ENCODE assay signal across 1 cellular context in genomic region chr12:51915003-51915625, GRCh38.
TF ChIP-seq lines count a peak whose summit lies in the region.

No MANE protein-coding gene starts in this region.

TF ChIP-seq in K562, 482 proteins besides CTCF, POLR2A, EP300 and RAD21 (continues in another document):
- TF ChIP-seq SNRNP70 (optimal IDR thresholded peaks at IDR 0.05; ENCODE audit: low read depth, low read length) (no peak), E4F1 (CRISPR knock-in tag; IDR thresholded peaks at IDR 0.05; ENCODE audit: borderline replicate concordance) (no peak), SMARCA5 (IDR thresholded peaks at IDR 0.05) (no peak), HMBOX1 (IDR thresholded peaks at IDR 0.05) (no peak), GABPB1 (CRISPR knock-in tag; IDR thresholded peaks at IDR 0.05) (no peak), ZNF655 (CRISPR knock-in tag; IDR thresholded peaks at IDR 0.05) (no peak), ATF4 (CRISPR knock-in tag; IDR thresholded peaks at IDR 0.05) (no peak), CBX5 (IDR thresholded peaks at IDR 0.05; ENCODE audit: borderline replicate concordance, low read depth) (no peak), MYNN (IDR thresholded peaks at IDR 0.05) (no peak), MYNN (CRISPR knock-in tag; IDR thresholded peaks at IDR 0.05) (no peak), SPI1 (IDR thresholded peaks at IDR 0.05; ENCODE audit: borderline replicate concordance, low read depth, low read length) (no peak), ZNF232 (CRISPR knock-in tag; IDR thresholded peaks at IDR 0.05) (no peak), ZNF12 (CRISPR knock-in tag; IDR thresholded peaks at IDR 0.05) (no peak), IRF1 (CRISPR knock-in tag; IDR thresholded peaks at IDR 0.05; ENCODE audit: borderline replicate concordance) (no peak), RBM17 (IDR thresholded peaks at IDR 0.05; ENCODE audit: borderline replicate concordance, low read depth, low read length) (no peak), FOXP4 (CRISPR knock-in tag; IDR thresholded peaks at IDR 0.05; ENCODE audit: borderline replicate concordance) (no peak), GATAD2B (IDR thresholded peaks at IDR 0.05; ENCODE audit: borderline replicate concordance) (no peak), ZNF583 (CRISPR knock-in tag; IDR thresholded peaks at IDR 0.05) (no peak), E2F8 (IDR thresholded peaks at IDR 0.05; ENCODE audit: low read depth, partially characterized antibody) (no peak), FOSL1 (tag; conservative IDR thresholded peaks at IDR 0.05) (no peak), PTRF (tag; IDR thresholded peaks at IDR 0.05) (no peak), ZNF143 (CRISPR knock-in tag; IDR thresholded peaks at IDR 0.05) (no peak), ARID4B (CRISPR knock-in tag; IDR thresholded peaks at IDR 0.05) (no peak), L3MBTL2 (IDR thresholded peaks at IDR 0.05) (peak; percentile 72), RB1 (IDR thresholded peaks at IDR 0.05; ENCODE audit: low read depth) (no peak), ATF3 (IDR thresholded peaks at IDR 0.05) (peak; percentile 59), ATF3 (CRISPR knock-in tag; conservative IDR thresholded peaks at IDR 0.05) (no peak), CBFA2T3 (IDR thresholded peaks at IDR 0.05) (0 out of 2 replicates have a peak, but pooled peaks have one; percentile 9), ZNF644 (tag; IDR thresholded peaks at IDR 0.05; ENCODE audit: low read depth) (no peak), ZBTB11 (CRISPR knock-in tag; IDR thresholded peaks at IDR 0.05) (no peak), PRDM10 (IDR thresholded peaks at IDR 0.05; ENCODE audit: partially characterized antibody) (no peak), NCOA1 (IDR thresholded peaks at IDR 0.05; ENCODE audit: low read depth) (no peak)
